Comparison of ENCODE assay signal across 13 cellular contexts in genomic region chrX:12789976-12790375, GRCh38. TPM values are rescaled to one million over a fixed set of nuclear protein-coding genes. Genes with fewer than 3 reads are reported as not detected.
DNase-seq lines count a peak whose midpoint lies in the region; ATAC-seq and TF ChIP-seq lines count a peak whose summit lies in the region.
"Had no signal": no experiment of that assay in that cellular context is flagged by ENCODE, and none has a peak within 500 bp of the region (broad histone marks: within the 10 kb centered on the region; RNA-seq: fewer than 3 reads in every experiment).

No MANE protein-coding gene starts in this region.

- no peak for ATAC-seq in effector memory CD8-positive, alpha-beta T cell (replicated peaks)
- ATAC-seq in GM18511 (IDR thresholded peaks at IDR 0.05; ENCODE audit: unreplicated experiment): no peak

- H3K27me3 Mint-ChIP-seq in activated T-cell treated with anti-CD3 and anti-CD28 coated beads, Interleukin-2, amount 50 U/mL, for 24 hours: peaks cover 47% of the 10 kb centered on the region
- H3K27me3 Mint-ChIP-seq in IgD-negative memory B cell (no peaks in the 10 kb centered on the region), progenitor cell of endocrine pancreas (peaks cover 16% of the 10 kb centered on the region)
- no peaks in the 10 kb centered on the region for H3K27me3 Mint-ChIP-seq in effector memory CD8-positive, alpha-beta T cell

- no peak for TF ChIP-seq CTCF in progenitor cell of endocrine pancreas (IDR thresholded peaks at IDR 0.05; ENCODE audit: unreplicated experiment)

- no peak overlapping the region for H3K27ac Mint-ChIP-seq in activated T-cell treated with anti-CD3 and anti-CD28 coated beads, Interleukin-2, amount 50 U/mL, for 24 hours
- H3K27ac Mint-ChIP-seq in IgD-negative memory B cell (peak overlapping the region in 1 of 3 donors; percentile 0), progenitor cell of endocrine pancreas (no peak overlapping the region)
- H3K27ac Mint-ChIP-seq in effector memory CD8-positive, alpha-beta T cell: peak overlapping the region in 1 of 2 donors; percentile 86

- peaks cover 27% of the 10 kb centered on the region for H3K4me1 Mint-ChIP-seq in activated T-cell treated with anti-CD3 and anti-CD28 coated beads, Interleukin-2, amount 50 U/mL, for 24 hours (ENCODE audit: low read depth)
- peaks cover 4 to 21% (median 6%) of the 10 kb centered on the region in 3 donors for H3K4me1 Mint-ChIP-seq in IgD-negative memory B cell
- peaks cover 12% of the 10 kb centered on the region in 2 donors for H3K4me1 Mint-ChIP-seq in effector memory CD8-positive, alpha-beta T cell (ENCODE audit: low read depth in 2 of 2)
- H3K4me1 Mint-ChIP-seq in progenitor cell of endocrine pancreas (ENCODE audit: low read depth): no peaks in the 10 kb centered on the region

- no peak for DNase-seq in activated T-cell treated with anti-CD3 and anti-CD28 coated beads, Interleukin-2, amount 50 U/mL, for 24 hours
- no peak for DNase-seq in activated T-cell treated with anti-CD3 and anti-CD28 coated beads, Interleukin-2, amount 50 U/mL, for 1 hour
- DNase-seq in effector memory CD8-positive, alpha-beta T cell: no peak
- no peak for DNase-seq in progenitor cell of endocrine pancreas (ENCODE audit: low spot score, unreplicated experiment)
- DNase-seq in RPMI8226: no peak
- DNase-seq in DMS114 treated with DMSO at 0.1 percent for 48 hours (lab: John Stamatoyannopoulos, UW; ENCODE audit: unreplicated experiment): no peak
- DNase-seq: ACHN, NCI-H2029, NCI-H526 treated with DMSO at 0.1 percent for 48 hours, retina, thyroid gland had no signal

- peaks cover 30% of the 10 kb centered on the region for H3K36me3 Mint-ChIP-seq in activated T-cell treated with anti-CD3 and anti-CD28 coated beads, Interleukin-2, amount 50 U/mL, for 24 hours (ENCODE audit: low read depth)
- no peaks in the 10 kb centered on the region for H3K36me3 Mint-ChIP-seq in IgD-negative memory B cell
- no peaks in the 10 kb centered on the region for H3K36me3 Mint-ChIP-seq in effector memory CD8-positive, alpha-beta T cell (ENCODE audit: insufficient read depth)
- peaks cover 1% of the 10 kb centered on the region for H3K36me3 Mint-ChIP-seq in progenitor cell of endocrine pancreas (ENCODE audit: insufficient read depth)

- peaks cover 1% of the 10 kb centered on the region for H3K9me3 Mint-ChIP-seq in activated T-cell treated with anti-CD3 and anti-CD28 coated beads, Interleukin-2, amount 50 U/mL, for 24 hours
- H3K9me3 Mint-ChIP-seq in IgD-negative memory B cell (peaks cover 0 to 2% (median 2%) of the 10 kb centered on the region in 3 donors), progenitor cell of endocrine pancreas (ENCODE audit: low read depth) (peaks cover 23% of the 10 kb centered on the region)
- no peaks in the 10 kb centered on the region for H3K9me3 Mint-ChIP-seq in effector memory CD8-positive, alpha-beta T cell

- peak overlapping the region; percentile 84 for H3K4me3 Mint-ChIP-seq in activated T-cell treated with anti-CD3 and anti-CD28 coated beads, Interleukin-2, amount 50 U/mL, for 24 hours
- H3K4me3 Mint-ChIP-seq in IgD-negative memory B cell (peak overlapping the region in 3 of 4 donors; percentile 16 to 96 (median 94)), progenitor cell of endocrine pancreas (ENCODE audit: low read depth) (peak overlapping the region; percentile 21)
- peak overlapping the region; percentile 82 to 86 for H3K4me3 Mint-ChIP-seq in effector memory CD8-positive, alpha-beta T cell

RNA-seq across cellular contexts. Expression of gene PRPS2, which starts 1.2 kb away (rescaled TPM):
- polyA plus RNA-seq in IgD-negative memory B cell: 36.9 TPM
- total RNA-seq in progenitor cell of endocrine pancreas: 15.8 and 18.6 TPM in 2 replicates

Comparison
In these comparisons a context has a peak if more than half of its experiments do, and no peak if none do; other contexts are left out.
1. H3K4me3 Mint-ChIP-seq: peak in every context shown above with its lines; median percentile 94 in IgD-negative memory B cell; 84 in activated T-cell treated with anti-CD3 and anti-CD28 coated beads, Interleukin-2, amount 50 U/mL, for 24 hours; 84 in effector memory CD8-positive, alpha-beta T cell; 21 in progenitor cell of endocrine pancreas.